9 cellular contexts compared by ENCODE assay signal in genomic region chr22:36366291-36366708, GRCh38. TPM values are rescaled to one million over a fixed set of nuclear protein-coding genes. Genes with fewer than 3 reads are reported as not detected.
A peak's percentile ranks its signal among the peaks of the same experiment; 100 is the strongest.
DNase-seq lines count a peak whose midpoint lies in the region; FAIRE-seq and TF ChIP-seq lines count a peak whose summit lies in the region.
"Had no signal": no experiment of that assay in that cellular context is flagged by ENCODE, and none has a peak within 500 bp of the region (broad histone marks: within the 10 kb centered on the region; RNA-seq: fewer than 3 reads in every experiment).

No MANE protein-coding gene starts in this region.

- H3K9me2 ChIP-seq in OCI-LY7 (ENCODE audit: insufficient read depth, low read length), result no peaks in the 10 kb centered on the region

- H3K4me3 Mint-ChIP-seq in T-helper 1 cell treated with Interleukin-12 subunit alpha and Interleukin-12 subunit beta and Interleukin-4 antibody, amounts not matched to agents 30 μg/mL and 1 μg/mL, for 36 hours, result peak overlapping the region; percentile 39
- peak overlapping the region; percentile 36 for H3K4me3 Mint-ChIP-seq in astrocyte (ENCODE audit: unreplicated experiment)

- in situ Hi-C loops in ACHN (cut with HindIII; ENCODE audit: low pct_ligation_motif_present, low pct_unique_long_range_greater_than_20kb, low sequenced_read_pairs), result no loop called here

- FAIRE-seq in astrocyte (lab: Jason Lieb, UNC), result no peak

- H2AFZ ChIP-seq in astrocyte (ENCODE audit: low read depth, low read length) (no peak overlapping the region), OCI-LY7 (ENCODE audit: low read length) (no peak overlapping the region)

- H3K4me3 ChIP-seq in astrocyte (ENCODE audit: insufficient read depth, low read depth, low read length) (no peak overlapping the region), stomach smooth muscle (ENCODE audit: low read length in 2 of 2) (peak overlapping the region in 1 of 2 donors; percentile 63), OCI-LY7 (ENCODE audit: low read depth, low read length, poor library complexity, severe bottlenecking) (no peak overlapping the region)

- peaks cover 33% of the 10 kb centered on the region for H3K36me3 Mint-ChIP-seq in T-helper 1 cell treated with Interleukin-12 subunit alpha and Interleukin-12 subunit beta and Interleukin-4 antibody, amounts not matched to agents 30 μg/mL and 1 μg/mL, for 36 hours (ENCODE audit: low read depth)
- peaks cover 18% of the 10 kb centered on the region for H3K36me3 Mint-ChIP-seq in astrocyte (ENCODE audit: low read depth, unreplicated experiment)

- CTCF ChIA-PET in OCI-LY7 (lab: Charles Lee; ENCODE audit: unreplicated experiment), result no interaction called here

- peak overlapping the region; percentile 65 for H3K9ac ChIP-seq in astrocyte (ENCODE audit: low read length)
- peak overlapping the region; percentile 18 to 62 for H3K9ac ChIP-seq in stomach smooth muscle (ENCODE audit: low read length in 2 of 2)

- H3K79me2 ChIP-seq in astrocyte (ENCODE audit: insufficient read depth, low read length) (peaks cover 100% of the 10 kb centered on the region), OCI-LY7 (ENCODE audit: insufficient read depth, low read depth, low read length) (peaks cover 99% of the 10 kb centered on the region)

- H3K36me3 ChIP-seq in astrocyte (ENCODE audit: insufficient read depth, low read length), result peaks cover 25% of the 10 kb centered on the region
- peaks cover 4 to 9% of the 10 kb centered on the region in 2 donors for H3K36me3 ChIP-seq in stomach smooth muscle (ENCODE audit: control insufficient read depth in 2 of 2, insufficient read depth in 2 of 2, low read length in 2 of 2)
- peaks cover 28% of the 10 kb centered on the region; the same call in 1 of the 2 replicates for H3K36me3 ChIP-seq in OCI-LY7 (ENCODE audit: insufficient read depth, low read length)

- peak overlapping the region; percentile 90 for H3K27ac ChIP-seq in astrocyte (ENCODE audit: low read depth, low read length)
- H3K27ac ChIP-seq in stomach smooth muscle (ENCODE audit: low read length), result peak overlapping the region; percentile 77
- H3K27ac ChIP-seq in OCI-LY7 (ENCODE audit: low read depth, low read length, poor library complexity, severe bottlenecking), result no peak overlapping the region

- H3K4me1 ChIP-seq in astrocyte (ENCODE audit: insufficient read depth, low read length), result peaks cover 97% of the 10 kb centered on the region
- H3K4me1 ChIP-seq in stomach smooth muscle (ENCODE audit: control insufficient read depth, insufficient read depth, low read length), result peaks cover 99% of the 10 kb centered on the region
- H3K4me1 ChIP-seq in OCI-LY7 (ENCODE audit: insufficient read depth, low read length, poor library complexity, severe bottlenecking), result peaks cover 48% of the 10 kb centered on the region

- intact Hi-C loops in OCI-LY7 (cut with micrococcal nuclease; ENCODE audit: unreplicated experiment), result no loop called here

- H4K20me1 ChIP-seq in astrocyte (ENCODE audit: insufficient read depth, low read length), result peaks cover 100% of the 10 kb centered on the region
- H4K20me1 ChIP-seq in OCI-LY7 (ENCODE audit: insufficient read depth, low read length), result peaks cover 21% of the 10 kb centered on the region

- POLR2A ChIA-PET in OCI-LY7 (lab: Charles Lee), result no interaction called here

- BruUV-seq in OCI-LY7 (replicated peaks; lab: Mats Ljungman, UMichigan), result no TSS peak

- peaks cover 85% of the 10 kb centered on the region for H3K4me1 Mint-ChIP-seq in T-helper 1 cell treated with Interleukin-12 subunit alpha and Interleukin-12 subunit beta and Interleukin-4 antibody, amounts not matched to agents 30 μg/mL and 1 μg/mL, for 36 hours (ENCODE audit: low read depth)
- H3K4me1 Mint-ChIP-seq in astrocyte (ENCODE audit: low read depth, unreplicated experiment), result peaks cover 93% of the 10 kb centered on the region

- no peaks in the 10 kb centered on the region for H3K27me3 ChIP-seq in astrocyte (ENCODE audit: insufficient read depth, low read length)
- no peaks in the 10 kb centered on the region for H3K27me3 ChIP-seq in stomach smooth muscle (ENCODE audit: control insufficient read depth in 1 of 2, insufficient read depth in 2 of 2, low read length in 2 of 2)

- H3K27me3 Mint-ChIP-seq in T-helper 1 cell treated with Interleukin-12 subunit alpha and Interleukin-12 subunit beta and Interleukin-4 antibody, amounts not matched to agents 30 μg/mL and 1 μg/mL, for 36 hours (ENCODE audit: low read depth), result no peaks in the 10 kb centered on the region
- H3K27me3 Mint-ChIP-seq in astrocyte (ENCODE audit: low read depth, unreplicated experiment), result no peaks in the 10 kb centered on the region

- DNase-seq in T-helper 1 cell, result no peak
- DNase-seq in astrocyte (ENCODE audit: low read depth), result no peak
- peak; percentile 71 for DNase-seq in kidney tubule cell (ENCODE audit: low spot score)
- no peak for DNase-seq in NCI-H2227 treated with DMSO at 0.1 percent for 48 hours (lab: John Stamatoyannopoulos, UW)
- DNase-seq in ACHN, result no peak
- DNase-seq in OCI-LY7 (ENCODE audit: low spot score), result no peak
- DNase-seq: activated CD8-positive, alpha-beta memory T cell treated with anti-CD3 and anti-CD28 coated beads, Interleukin-2, amount 50 U/mL, for 48 hours had no signal

- TF ChIP-seq CTCF in astrocyte (IDR thresholded peaks at IDR 0.05; ENCODE audit: insufficient read depth, low read depth, low read length), result no peak
- TF ChIP-seq CTCF in OCI-LY7 (conservative IDR thresholded peaks at IDR 0.05; ENCODE audit: low read length), result no peak

- peak overlapping the region; percentile 93 for H3K27ac Mint-ChIP-seq in T-helper 1 cell treated with Interleukin-12 subunit alpha and Interleukin-12 subunit beta and Interleukin-4 antibody, amounts not matched to agents 30 μg/mL and 1 μg/mL, for 36 hours
- peak overlapping the region; percentile 75 for H3K27ac Mint-ChIP-seq in astrocyte (ENCODE audit: unreplicated experiment)

- H3K4me2 ChIP-seq in astrocyte (ENCODE audit: low read length) (peak overlapping the region; percentile 77), OCI-LY7 (ENCODE audit: low read length) (no peak overlapping the region)

- H3K9me3 ChIP-seq in astrocyte (ENCODE audit: insufficient read depth, low read depth, low read length) (no peaks in the 10 kb centered on the region), stomach smooth muscle (ENCODE audit: control insufficient read depth in 2 of 2, low read length in 2 of 2) (no peaks in the 10 kb centered on the region), OCI-LY7 (ENCODE audit: low read length) (no peaks in the 10 kb centered on the region)

- no peaks in the 10 kb centered on the region for H3K9me3 Mint-ChIP-seq in T-helper 1 cell treated with Interleukin-12 subunit alpha and Interleukin-12 subunit beta and Interleukin-4 antibody, amounts not matched to agents 30 μg/mL and 1 μg/mL, for 36 hours
- H3K9me3 Mint-ChIP-seq in astrocyte (ENCODE audit: unreplicated experiment), result no peaks in the 10 kb centered on the region

RNA-seq across cellular contexts. Expression of gene MYH9, which starts 21.5 kb away (rescaled TPM):
- total RNA-seq in astrocyte, result 2,278 and 2,469 TPM in 2 replicates
- 112 and 133 TPM in 2 replicates for total RNA-seq in OCI-LY7 (2014; rRNA removed; shearing (Covaris generic))
- total RNA-seq in OCI-LY7 (2022), result 213 and 223 TPM in 2 replicates

Comparison
In these comparisons a context has a peak if more than half of its experiments do, and no peak if none do; other contexts are left out.
1. RNA of gene MYH9, which starts 21.5 kb away (total RNA-seq): 2,278 to 2,469 TPM in astrocyte; 112 to 223 TPM in OCI-LY7; every median in the first group is over 10 times any median in the second.